In the genomic region with DNA sequence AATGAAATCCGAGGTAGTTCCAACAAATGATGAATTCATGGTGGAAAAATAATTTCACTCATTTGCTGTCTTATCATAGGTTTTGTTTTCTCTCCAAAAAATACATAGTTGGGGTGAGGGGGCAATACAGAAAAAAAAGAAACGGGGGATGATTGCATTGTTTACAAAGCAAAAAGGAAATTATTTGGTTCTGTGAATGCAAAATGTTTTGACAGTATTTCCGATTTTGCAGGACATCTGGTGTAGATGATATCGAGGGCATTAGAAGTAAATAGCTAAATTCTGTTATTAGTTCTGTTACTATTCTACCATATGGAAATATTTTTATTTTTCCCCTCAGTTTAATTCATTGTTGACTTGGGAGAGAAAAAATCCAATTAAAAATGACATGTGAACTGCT, we compare ENCODE assay signal across 30 cellular contexts.
"Had no signal": no experiment of that assay in that cellular context is flagged by ENCODE, and none has a peak within 500 bp of the region (broad histone marks: within the 10 kb centered on the region; RNA-seq: fewer than 3 reads in every experiment).

No MANE protein-coding gene starts in this region.

- FAIRE-seq: astrocyte, bronchial epithelial cell had no signal

- DNase-seq: activated effector memory CD4-positive, alpha-beta T cell treated with anti-CD3 and anti-CD28 coated beads, Interleukin-2, amount 50 U/mL, for 16 hours; activated effector memory CD4-positive, alpha-beta T cell treated with Interleukin-2 at 50 U/mL for 16 hours; activated gamma-delta T cell; activated gamma-delta T cell treated with Interleukin-2 at 50 U/mL for 16 hours; activated naive CD4-positive, alpha-beta T cell; activated naive CD4-positive, alpha-beta T cell treated with anti-CD3 and anti-CD28 coated beads for 36 hours; activated naive CD4-positive, alpha-beta T cell treated with anti-CD3 and anti-CD28 coated beads, Interleukin-2, amount 10 ng/mL, durations not matched to agents 7 days and 5 days; activated naive CD4-positive, alpha-beta T cell treated with anti-CD3 and anti-CD28 coated beads, Interleukin-2, amount 50 U/mL, for 16 hours; activated naive CD4-positive, alpha-beta T cell treated with Interleukin-2 at 50 U/mL for 16 hours; activated naive CD8-positive, alpha-beta T cell treated with anti-CD3 and anti-CD28 coated beads for 36 hours; activated naive CD8-positive, alpha-beta T cell treated with anti-CD3 and anti-CD28 coated beads, Interleukin-2, amount 10 ng/mL, durations not matched to agents 7 days and 5 days; activated naive CD8-positive, alpha-beta T cell treated with anti-CD3 and anti-CD28 coated beads, Interleukin-2, amount 50 U/mL, for 24 hours; activated T-cell treated with anti-CD3 and anti-CD28 coated beads, Interleukin-2, amount 50 U/mL, for 24 hours; activated T-cell treated with anti-CD3 and anti-CD28 coated beads, Interleukin-2, amount 50 U/mL, for 4 hours; activated T-cell treated with anti-CD3 and anti-CD28 coated beads, Interleukin-2, amount 50 U/mL, for 48 hours; activated T-cell treated with anti-CD3 and anti-CD28 coated beads, Interleukin-2, amount 50 U/mL, for 72 hours; adrenal gland; amniotic stem cell; amygdala; anterior cingulate cortex; aorta; body of pancreas; brain microvascular endothelial cell; caudate nucleus; central memory CD4-positive, alpha-beta T cell; cerebellar nuclear complex had no signal

- ATAC-seq: activated naive CD4-positive, alpha-beta T cell treated with anti-CD3 and anti-CD28 coated beads, Interleukin-2, amount 50 U/mL, for 72 hours; activated naive CD8-positive, alpha-beta T cell treated with anti-CD3 and anti-CD28 coated beads, Interleukin-2, amount 50 U/mL, for 24 hours; activated T-cell treated with anti-CD3 and anti-CD28 coated beads, Interleukin-2, amount 50 U/mL, for 4 hours; activated T-cell treated with anti-CD3 and anti-CD28 coated beads, Interleukin-2, amount 50 U/mL, for 72 hours; activated T-helper 17 cell treated with anti-CD3 and anti-CD28 coated beads, Interleukin-2, amount 50 U/mL, for 72 hours; body of pancreas had no signal
